Comparison of ENCODE assay signal across 26 cellular contexts in the genomic region with DNA sequence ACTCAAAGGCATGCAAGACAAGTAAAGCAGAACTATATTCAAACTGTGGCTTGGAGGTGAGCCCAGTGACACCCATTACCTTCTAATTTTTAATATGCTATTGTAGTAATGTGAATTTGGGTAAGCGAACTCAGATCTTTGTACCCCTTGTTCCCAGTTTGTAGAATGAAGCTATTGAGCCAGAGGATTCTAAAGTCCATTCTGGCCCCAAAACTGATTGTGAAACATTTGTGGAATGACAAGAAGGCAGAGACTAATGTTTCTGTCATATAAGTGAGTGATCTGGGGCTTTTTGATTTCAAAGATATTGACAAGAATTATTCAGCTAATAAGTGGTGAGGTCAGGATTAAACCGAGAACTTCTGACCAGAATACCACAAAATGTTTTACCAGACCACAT.
"Had no signal": no experiment of that assay in that cellular context is flagged by ENCODE, and none has a peak within 500 bp of the region (broad histone marks: within the 10 kb centered on the region; RNA-seq: fewer than 3 reads in every experiment).

No MANE protein-coding gene starts in this region.

- FAIRE-seq: endometrium, endothelial cell of umbilical vein had no signal

- H3K27me3 Mint-ChIP-seq: dendritic cell treated with granulocyte-macrophage colony-stimulating factor and Interleukin-4, amounts not matched to agents 40 ng/mL and 50 ng/mL, for 4 days; effector memory CD8-positive, alpha-beta T cell had no signal

- H3K36me3 ChIP-seq: colonic mucosa, esophagus muscularis mucosa, esophagus squamous epithelium, gastrocnemius medialis, gastroesophageal sphincter, heart left ventricle, heart right ventricle had no signal

- H3K9me3 Mint-ChIP-seq: endodermal cell had no signal

- H3K27me3 ChIP-seq: colonic mucosa, esophagus muscularis mucosa, esophagus squamous epithelium, foreskin keratinocyte, gastrocnemius medialis, gastroesophageal sphincter, heart left ventricle, heart right ventricle had no signal

- ATAC-seq: effector memory CD8-positive, alpha-beta T cell; esophagus mucosa; foreskin keratinocyte; gastrocnemius medialis; gastroesophageal sphincter; heart left ventricle; heart right ventricle had no signal

- H3K9me3 ChIP-seq: colonic mucosa, esophagus muscularis mucosa, esophagus squamous epithelium, gastrocnemius medialis had no signal

- H3K27ac ChIP-seq: colonic mucosa, coronary artery, dorsolateral prefrontal cortex, epithelial cell of prostate, esophagus muscularis mucosa, esophagus squamous epithelium, foreskin keratinocyte, gastrocnemius medialis, gastroesophageal sphincter, heart left ventricle, heart right ventricle had no signal

- H3K27ac Mint-ChIP-seq: dendritic cell treated with granulocyte-macrophage colony-stimulating factor and Interleukin-4, amounts not matched to agents 40 ng/mL and 50 ng/mL, for 4 days; effector memory CD8-positive, alpha-beta T cell; endodermal cell had no signal

- H3K4me3 ChIP-seq: colonic mucosa, coronary artery, dorsolateral prefrontal cortex, esophagus muscularis mucosa, esophagus squamous epithelium, gastrocnemius medialis, gastroesophageal sphincter, heart left ventricle, heart right ventricle had no signal

- H3K4me1 ChIP-seq: colonic mucosa, esophagus muscularis mucosa, esophagus squamous epithelium, foreskin keratinocyte, gastrocnemius medialis, gastroesophageal sphincter, heart left ventricle, heart right ventricle had no signal

- DNase-seq: colonic mucosa; cortex of kidney; dermis blood vessel endothelial cell; dorsolateral prefrontal cortex; effector CD4-positive, alpha-beta T cell; effector CD8-positive, alpha-beta T cell; effector memory CD8-positive, alpha-beta T cell; endodermal cell; erythroblast; esophagus squamous epithelium; foreskin fibroblast; foreskin keratinocyte; foreskin melanocyte; gastrocnemius medialis; glutamatergic neuron; head of caudate nucleus; heart left ventricle; heart right ventricle had no signal

- H3K4me3 Mint-ChIP-seq: dendritic cell treated with granulocyte-macrophage colony-stimulating factor and Interleukin-4, amounts not matched to agents 40 ng/mL and 50 ng/mL, for 4 days; effector memory CD8-positive, alpha-beta T cell; endodermal cell had no signal
